In genomic region chr19:42697884-42698283, GRCh38 we compare ENCODE assay signal across 32 cellular contexts. TPM values are rescaled to one million over a fixed set of nuclear protein-coding genes. Genes with fewer than 3 reads are reported as not detected.
"Had no signal": no experiment of that assay in that cellular context is flagged by ENCODE, and none has a peak within 500 bp of the region (broad histone marks: within the 10 kb centered on the region; RNA-seq: fewer than 3 reads in every experiment).

No MANE protein-coding gene starts in this region.

- H3K4me3 Mint-ChIP-seq: activated CD4-positive, alpha-beta T cell treated with anti-CD3 and anti-CD28 coated beads, Interleukin-2, amount 10 ng/mL, durations not matched to agents 24 days and 14 days; activated CD8-positive, alpha-beta T cell treated with anti-CD3 and anti-CD28 coated beads, Interleukin-2, amount 10 ng/mL, durations not matched to agents 7 days and 5 days; activated naive CD4-positive, alpha-beta T cell treated with anti-CD3 and anti-CD28 coated beads, Interleukin-2, amount 50 U/mL, for 24 hours; activated naive CD8-positive, alpha-beta T cell treated with anti-CD3 and anti-CD28 coated beads, Interleukin-2, amount 10 ng/mL, durations not matched to agents 7 days and 5 days; activated T-cell treated with anti-CD3 and anti-CD28 coated beads, Interleukin-2, amount 50 U/mL, for 24 hours; T-helper 1 cell treated with Interleukin-12 subunit alpha and Interleukin-12 subunit beta and Interleukin-4 antibody, amounts not matched to agents 30 μg/mL and 1 μg/mL, for 36 hours; T-helper 2 cell treated with Interferon-gamma antibody and Interleukin-4, amounts not matched to agents 5 μg/mL and 100 μg/mL, for 36 hours had no signal

- H3K4me1 Mint-ChIP-seq: activated CD4-positive, alpha-beta T cell treated with anti-CD3 and anti-CD28 coated beads, Interleukin-2, amount 10 ng/mL, durations not matched to agents 24 days and 14 days; activated naive CD4-positive, alpha-beta T cell treated with anti-CD3 and anti-CD28 coated beads, Interleukin-2, amount 50 U/mL, for 24 hours; activated naive CD8-positive, alpha-beta T cell treated with anti-CD3 and anti-CD28 coated beads, Interleukin-2, amount 10 ng/mL, durations not matched to agents 7 days and 5 days had no signal

- H3K4me1 ChIP-seq: adrenal gland, body of pancreas, breast epithelium had no signal

- H3K27ac Mint-ChIP-seq: activated CD4-positive, alpha-beta T cell treated with anti-CD3 and anti-CD28 coated beads, Interleukin-2, amount 10 ng/mL, durations not matched to agents 24 days and 14 days; activated CD8-positive, alpha-beta T cell treated with anti-CD3 and anti-CD28 coated beads, Interleukin-2, amount 10 ng/mL, durations not matched to agents 7 days and 5 days; activated naive CD4-positive, alpha-beta T cell treated with anti-CD3 and anti-CD28 coated beads, Interleukin-2, amount 50 U/mL, for 24 hours; activated naive CD8-positive, alpha-beta T cell treated with anti-CD3 and anti-CD28 coated beads, Interleukin-2, amount 10 ng/mL, durations not matched to agents 7 days and 5 days; activated T-cell treated with anti-CD3 and anti-CD28 coated beads, Interleukin-2, amount 50 U/mL, for 24 hours; activated T-helper 2 cell treated with anti-CD3 and anti-CD28 coated beads, Interferon-gamma antibody, Interleukin-2, Interleukin-4, amounts not matched to agents 10 μg/mL and 5 μg/mL and 100 μg/mL, durations not matched to agents 14 hours and 24 hours and 36 hours; T-helper 1 cell treated with Interleukin-12 subunit alpha and Interleukin-12 subunit beta and Interleukin-4 antibody, amounts not matched to agents 30 μg/mL and 1 μg/mL, for 36 hours; T-helper 2 cell treated with Interferon-gamma antibody and Interleukin-4, amounts not matched to agents 5 μg/mL and 100 μg/mL, for 36 hours had no signal

- H3K27ac ChIP-seq: adrenal gland, body of pancreas, breast epithelium, PC-9, RWPE1 had no signal

- H3K4me2 ChIP-seq: PC-9 had no signal

- ATAC-seq: activated CD8-positive, alpha-beta T cell treated with anti-CD3 and anti-CD28 coated beads, Interleukin-2, amount 10 ng/mL, durations not matched to agents 7 days and 5 days; body of pancreas; Right ventricle myocardium inferior had no signal

- H2AFZ ChIP-seq: PC-9 had no signal

- H3K9me3 Mint-ChIP-seq: activated CD4-positive, alpha-beta T cell treated with anti-CD3 and anti-CD28 coated beads, Interleukin-2, amount 10 ng/mL, durations not matched to agents 24 days and 14 days; activated naive CD4-positive, alpha-beta T cell treated with anti-CD3 and anti-CD28 coated beads, Interleukin-2, amount 50 U/mL, for 24 hours; activated T-cell treated with anti-CD3 and anti-CD28 coated beads, Interleukin-2, amount 50 U/mL, for 24 hours; activated T-helper 2 cell treated with anti-CD3 and anti-CD28 coated beads, Interferon-gamma antibody, Interleukin-2, Interleukin-4, amounts not matched to agents 10 μg/mL and 5 μg/mL and 100 μg/mL, durations not matched to agents 14 hours and 24 hours and 36 hours; T-helper 1 cell treated with Interleukin-12 subunit alpha and Interleukin-12 subunit beta and Interleukin-4 antibody, amounts not matched to agents 30 μg/mL and 1 μg/mL, for 36 hours; T-helper 2 cell treated with Interferon-gamma antibody and Interleukin-4, amounts not matched to agents 5 μg/mL and 100 μg/mL, for 36 hours had no signal

- H3K27me3 ChIP-seq: breast epithelium had no signal

- H3K36me3 ChIP-seq: adrenal gland, breast epithelium had no signal

- H3K9me3 ChIP-seq: adrenal gland had no signal

- DNase-seq: activated CD4-positive, alpha-beta T cell treated with anti-CD3 and anti-CD28 coated beads, Interleukin-2, amount 10 ng/mL, durations not matched to agents 24 days and 14 days; activated CD4-positive, alpha-beta T cell treated with anti-CD3 and anti-CD28 coated beads, Interleukin-2, amount 50 U/mL, for 48 hours; activated CD8-positive, alpha-beta T cell treated with anti-CD3 and anti-CD28 coated beads, Interleukin-2, amount 10 ng/mL, durations not matched to agents 7 days and 5 days; activated gamma-delta T cell; activated naive CD4-positive, alpha-beta T cell treated with Interleukin-2 at 50 U/mL for 16 hours; activated naive CD8-positive, alpha-beta T cell treated with anti-CD3 and anti-CD28 coated beads, Interleukin-2, amount 10 ng/mL, durations not matched to agents 7 days and 5 days; activated T-cell treated with anti-CD3 and anti-CD28 coated beads, Interleukin-2, amount 50 U/mL, for 24 hours; adrenal gland; body of pancreas; Karpas-422; NCI-H1105; NCI-H1417 treated with DMSO at 0.1 percent for 48 hours; NCI-H187 treated with DMSO at 0.1 percent for 48 hours; NCI-H2081; NCI-H2171 treated with DMSO at 0.1 percent for 48 hours; NCI-H2227 treated with DMSO at 0.1 percent for 48 hours; NCI-H446; NCI-H510A treated with DMSO at 0.1 percent for 48 hours; NCI-H526 treated with DMSO at 0.1 percent for 48 hours; PC-9; SIG-M5 had no signal

- H3K36me3 Mint-ChIP-seq: activated naive CD4-positive, alpha-beta T cell treated with anti-CD3 and anti-CD28 coated beads, Interleukin-2, amount 50 U/mL, for 24 hours; activated naive CD8-positive, alpha-beta T cell treated with anti-CD3 and anti-CD28 coated beads, Interleukin-2, amount 10 ng/mL, durations not matched to agents 7 days and 5 days had no signal

- H3K4me3 ChIP-seq: adrenal gland, body of pancreas, breast epithelium, PC-9 had no signal

RNA-seq across cellular contexts. Expression of gene PSG3, which starts 42.4 kb away (rescaled TPM):
- total RNA-seq: activated CD4-positive, alpha-beta T cell treated with anti-CD3 and anti-CD28 coated beads, Interleukin-2, amount 10 ng/mL, durations not matched to agents 24 days and 14 days; activated CD8-positive, alpha-beta T cell treated with anti-CD3 and anti-CD28 coated beads, Interleukin-2, amount 10 ng/mL, durations not matched to agents 7 days and 5 days; activated naive CD8-positive, alpha-beta T cell treated with anti-CD3 and anti-CD28 coated beads, Interleukin-2, amount 10 ng/mL, durations not matched to agents 7 days and 5 days; activated T-helper 2 cell treated with anti-CD3 and anti-CD28 coated beads, Interferon-gamma antibody, Interleukin-2, Interleukin-4, amounts not matched to agents 10 μg/mL and 5 μg/mL and 100 μg/mL, durations not matched to agents 14 hours and 24 hours and 36 hours; adrenal gland; body of pancreas; breast epithelium; cardiac septum; MCF 10A; OCI-LY7; PC-9; Right ventricle myocardium inferior; SK-MEL-5 had no signal
- polyA plus RNA-seq: adrenal gland had no signal
